ENCODE assay signal across 17 cellular contexts in the genomic region with DNA sequence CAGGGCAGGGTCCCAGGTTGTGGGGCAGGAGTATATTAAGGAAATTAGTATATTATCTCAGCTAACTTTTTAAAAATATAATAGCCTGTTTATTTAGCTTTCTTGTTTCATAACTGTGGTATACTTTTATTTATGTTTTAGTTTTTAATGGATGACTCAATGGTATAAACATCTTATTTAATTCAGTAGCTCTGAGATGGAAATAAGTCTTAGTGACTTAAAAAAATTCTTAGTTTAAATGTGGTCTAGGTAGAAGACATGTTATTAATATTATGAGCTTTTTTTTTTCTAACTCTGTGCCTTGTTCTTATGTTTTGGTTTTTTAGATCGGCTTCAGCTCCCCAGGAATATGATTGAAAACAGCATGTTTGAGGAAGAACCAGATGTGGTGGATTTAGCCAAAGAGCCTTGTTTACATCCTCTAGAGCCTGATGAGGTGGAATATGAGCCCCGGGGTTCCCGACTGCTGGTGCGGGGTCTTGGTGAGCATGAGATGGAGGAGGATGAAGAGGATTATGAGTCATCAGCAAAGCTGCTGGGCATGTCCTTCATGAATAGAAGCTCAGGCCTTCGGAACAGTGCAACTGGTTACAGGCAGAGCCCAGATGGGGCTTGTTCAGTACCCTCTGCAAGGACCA. TPM values are rescaled to one million over a fixed set of nuclear protein-coding genes. Genes with fewer than 3 reads are reported as not detected.
DNase-seq lines count a peak whose midpoint lies in the region; ATAC-seq, FAIRE-seq and TF ChIP-seq lines count a peak whose summit lies in the region.
"Had no signal": no experiment of that assay in that cellular context is flagged by ENCODE, and none has a peak within 500 bp of the region (broad histone marks: within the 10 kb centered on the region; RNA-seq: fewer than 3 reads in every experiment).

No MANE protein-coding gene starts in this region.

- POLR2A ChIA-PET in A549 (lab: Yijun Ruan, JAX), result interaction anchor here (0.6 kb wide), 1 partner anchor 1086 kb away, joined by 4 read pairs; no protein-coding TSS in a partner anchor

- peaks cover 52% of the 10 kb centered on the region for H3K36me3 Mint-ChIP-seq in activated T-helper 2 cell treated with anti-CD3 and anti-CD28 coated beads, Interferon-gamma antibody, Interleukin-2, Interleukin-4, amounts not matched to agents 10 μg/mL and 5 μg/mL and 100 μg/mL, durations not matched to agents 14 hours and 24 hours and 36 hours (ENCODE audit: low read depth)

- no peak for TF ChIP-seq CTCF in A549 (IDR thresholded peaks at IDR 0.05)
- no peak for TF ChIP-seq CTCF in foreskin fibroblast (IDR thresholded peaks at IDR 0.05; ENCODE audit: low read depth, low read length)
- no peak for TF ChIP-seq CTCF in upper lobe of left lung (IDR thresholded peaks at IDR 0.05)

- 92% methylated on average over 5 of the region's 5 CpGs for WGBS in A549 (ENCODE audit: missing lambda C conversion rate)
- 89 to 97% methylated on average over 5 of the region's 5 CpGs for WGBS in upper lobe of left lung, 2 donors

- H3K27me3 Mint-ChIP-seq in activated T-helper 2 cell treated with anti-CD3 and anti-CD28 coated beads, Interferon-gamma antibody, Interleukin-2, Interleukin-4, amounts not matched to agents 10 μg/mL and 5 μg/mL and 100 μg/mL, durations not matched to agents 14 hours and 24 hours and 36 hours (ENCODE audit: low read depth), result no peaks in the 10 kb centered on the region
- H3K27me3 Mint-ChIP-seq: IgD-negative memory B cell had no signal

- CTCF ChIA-PET in A549 (lab: Yijun Ruan, JAX), result interaction anchor here (0.6 kb wide), 1 partner anchor 15 kb away, joined by 3 read pairs; no protein-coding TSS in a partner anchor

- H3K9me3 ChIP-seq in A549 (no peaks in the 10 kb centered on the region), upper lobe of left lung (no peaks in the 10 kb centered on the region)
- H3K9me3 ChIP-seq: gastroesophageal sphincter, tibial artery had no signal

- H3K4me3 ChIP-seq in A549 (no peak overlapping the region), foreskin fibroblast (ENCODE audit: low read depth in 1 of 2, low read length in 2 of 2) (no peak overlapping the region), upper lobe of left lung (no peak overlapping the region)
- H3K4me3 ChIP-seq: BLaER1 treated with 17β-estradiol and CSF1 and Interleukin-3, amounts not matched to agents 10 nM and 100 nM; gastroesophageal sphincter; tibial artery had no signal

- H3K4me3 Mint-ChIP-seq in activated T-helper 2 cell treated with anti-CD3 and anti-CD28 coated beads, Interferon-gamma antibody, Interleukin-2, Interleukin-4, amounts not matched to agents 10 μg/mL and 5 μg/mL and 100 μg/mL, durations not matched to agents 14 hours and 24 hours and 36 hours (ENCODE audit: low read depth), result no peak overlapping the region
- H3K4me3 Mint-ChIP-seq: IgD-negative memory B cell had no signal

- H3K27ac ChIP-seq in A549 (no peak overlapping the region), upper lobe of left lung (no peak overlapping the region)
- H3K27ac ChIP-seq: BLaER1 treated with 17β-estradiol and CSF1 and Interleukin-3, amounts not matched to agents 10 nM and 100 nM; gastroesophageal sphincter; tibial artery had no signal

- peaks cover 31% of the 10 kb centered on the region for H3K4me1 Mint-ChIP-seq in activated T-helper 2 cell treated with anti-CD3 and anti-CD28 coated beads, Interferon-gamma antibody, Interleukin-2, Interleukin-4, amounts not matched to agents 10 μg/mL and 5 μg/mL and 100 μg/mL, durations not matched to agents 14 hours and 24 hours and 36 hours (ENCODE audit: low read depth)

- no peak for TF ChIP-seq EP300 in A549 (IDR thresholded peaks at IDR 0.05)
- TF ChIP-seq EP300 in upper lobe of left lung (IDR thresholded peaks at IDR 0.05), result no peak

- peaks cover 0 to 23% (median 8%) of the 10 kb centered on the region in 4 donors for H3K36me3 ChIP-seq in upper lobe of left lung

- no peak for TF ChIP-seq POLR2A in A549 (IDR thresholded peaks at IDR 0.05; ENCODE audit: low read length)
- TF ChIP-seq POLR2A in upper lobe of left lung (IDR thresholded peaks at IDR 0.05), result no peak

- no peak for TF ChIP-seq RAD21 in A549 (conservative IDR thresholded peaks at IDR 0.05 in 1 of 2, IDR thresholded peaks at IDR 0.05 in 1 of 2)

- peak overlapping the region; percentile 21 for H3K27ac Mint-ChIP-seq in activated T-helper 2 cell treated with anti-CD3 and anti-CD28 coated beads, Interferon-gamma antibody, Interleukin-2, Interleukin-4, amounts not matched to agents 10 μg/mL and 5 μg/mL and 100 μg/mL, durations not matched to agents 14 hours and 24 hours and 36 hours

- ATAC-seq in A549 (no peak), upper lobe of left lung (ENCODE audit: low FRiP score in 2 of 2) (no peak)
- ATAC-seq: gastroesophageal sphincter had no signal

- no peaks in the 10 kb centered on the region for H3K27me3 ChIP-seq in upper lobe of left lung
- H3K27me3 ChIP-seq: BLaER1 treated with 17β-estradiol and CSF1 and Interleukin-3, amounts not matched to agents 10 nM and 100 nM; gastroesophageal sphincter; tibial artery had no signal

- no peak for DNase-seq in A549 (ENCODE audit: low read depth in 1 of 2, low spot score in 1 of 2)
- DNase-seq in ELR (ENCODE audit: low read depth), result peak; percentile 75
- no peak for DNase-seq in activated T-helper 2 cell treated with anti-CD3 and anti-CD28 coated beads, Interferon-gamma antibody, Interleukin-2, Interleukin-4, amounts not matched to agents 10 μg/mL and 5 μg/mL and 100 μg/mL, durations not matched to agents 14 hours and 24 hours and 36 hours (ENCODE audit: low spot score)
- DNase-seq in foreskin fibroblast, result peak; percentile 23 to 64
- DNase-seq in upper lobe of left lung, result no peak
- no peak for DNase-seq in SW 1271 (lab: John Stamatoyannopoulos, UW)
- DNase-seq in DMS153 (lab: John Stamatoyannopoulos, UW), result no peak
- DNase-seq in SKM-1 (lab: John Stamatoyannopoulos, UW; ENCODE audit: unreplicated experiment), result no peak
- DNase-seq: kidney glomerular epithelial cell; NCI-H1417 treated with DMSO at 0.1 percent for 48 hours; NCI-H345; stimulated activated CD4-positive, alpha-beta T cell treated with anti-CD3 and anti-CD28 coated beads, Interleukin-2, amount 100 ng/mL, for 24 hours; tibial artery had no signal

- no peak overlapping the region for H3K4me2 ChIP-seq in A549
- H3K4me2 ChIP-seq: BLaER1 treated with 17β-estradiol and CSF1 and Interleukin-3, amounts not matched to agents 10 nM and 100 nM had no signal

- H3K4me1 ChIP-seq in A549, result no peaks in the 10 kb centered on the region
- no peaks in the 10 kb centered on the region for H3K4me1 ChIP-seq in upper lobe of left lung

- no peaks in the 10 kb centered on the region for H3K9me3 Mint-ChIP-seq in activated T-helper 2 cell treated with anti-CD3 and anti-CD28 coated beads, Interferon-gamma antibody, Interleukin-2, Interleukin-4, amounts not matched to agents 10 μg/mL and 5 μg/mL and 100 μg/mL, durations not matched to agents 14 hours and 24 hours and 36 hours
- H3K9me3 Mint-ChIP-seq: IgD-negative memory B cell had no signal

- intact Hi-C loops in activated T-helper 2 cell treated with anti-CD3 and anti-CD28 coated beads, Interferon-gamma antibody, Interleukin-2, Interleukin-4, amounts not matched to agents 10 μg/mL and 5 μg/mL and 100 μg/mL, durations not matched to agents 14 hours and 24 hours and 36 hours (cut with micrococcal nuclease), result no loop called here

- no peak for FAIRE-seq in A549 (lab: Jason Lieb, UNC)
- FAIRE-seq: GM18507 had no signal

TF ChIP-seq in A549, 52 proteins besides CTCF, POLR2A, EP300 and RAD21:
- TF ChIP-seq POLR2AphosphoS2 (conservative IDR thresholded peaks at IDR 0.05; ENCODE audit: low read length) (no peak), FOSL2 (IDR thresholded peaks at IDR 0.05) (no peak), FOSL2 (CRISPR knock-in tag; IDR thresholded peaks at IDR 0.05) (peak; percentile 11; the same call in 1 of the 2 replicates)

RNA-seq across cellular contexts. Expression of gene LNPEP, which starts 43.1 kb away (rescaled TPM):
- polyA plus RNA-seq in A549 (2011; rRNA removed) (19.1 and 19.7 TPM in 2 replicates), A549 (2017; fragmentation: RNase III; extraction: RNeasy Plus Mini Kit Qiagen cat#74134 plus additional on column Dnase treatment) (5.9 to 6.4 TPM (median 6.2 TPM) in 3 replicates)
- 2.0 and 2.3 TPM in 2 replicates for polyA plus RNA-seq in A549 (2012; cell fraction: cytosol; rRNA removed)
- 3.4 and 5.1 TPM in 2 replicates for polyA plus RNA-seq in A549 (2012; cell fraction: nucleus; rRNA removed)
- 38.9 and 39.9 TPM in 2 replicates for polyA minus RNA-seq in A549 (2011; rRNA and poly(A)+ RNA removed)
- total RNA-seq in activated T-helper 2 cell treated with anti-CD3 and anti-CD28 coated beads, Interferon-gamma antibody, Interleukin-2, Interleukin-4, amounts not matched to agents 10 μg/mL and 5 μg/mL and 100 μg/mL, durations not matched to agents 14 hours and 24 hours and 36 hours, result 37.5 and 37.9 TPM in 2 replicates
- total RNA-seq in upper lobe of left lung, result 10 to 100 TPM; 28.9 to 67.2 (median 42.7) TPM

Comparison
In these comparisons a context has a peak if more than half of its experiments do, and no peak if none do; other contexts are left out.
1. DNase-seq: peak in ELR (single experiment) and foreskin fibroblast (2 of 2); none in A549 (0 of 2), activated T-helper 2 cell treated with anti-CD3 and anti-CD28 coated beads, Interferon-gamma antibody, Interleukin-2, Interleukin-4, amounts not matched to agents 10 μg/mL and 5 μg/mL and 100 μg/mL, durations not matched to agents 14 hours and 24 hours and 36 hours (single experiment), upper lobe of left lung (0 of 2), SW 1271 (0 of 2), DMS153 (single experiment) and SKM-1 (single experiment).